In genomic region chr9:129073404-129073803, GRCh38 we compare ENCODE assay signal across 20 cellular contexts.
"Had no signal": no experiment of that assay in that cellular context is flagged by ENCODE, and none has a peak within 500 bp of the region (broad histone marks: within the 10 kb centered on the region; RNA-seq: fewer than 3 reads in every experiment).

No MANE protein-coding gene starts in this region.

- H3K27me3 ChIP-seq: brain microvascular endothelial cell, gastrocnemius medialis, neural progenitor cell, transverse colon, uterus had no signal

- H3K4me1 ChIP-seq: gastrocnemius medialis, neural progenitor cell, uterus had no signal

- H3K27ac ChIP-seq: brain microvascular endothelial cell, coronary artery, gastrocnemius medialis, left ventricle myocardium inferior, neural progenitor cell, SK-N-MC, uterus had no signal

- H3K4me3 Mint-ChIP-seq: neural progenitor cell; stimulated activated naive CD8-positive, alpha-beta T cell treated with anti-CD3 and anti-CD28 coated beads, Interleukin-15, Interleukin-2, amounts not matched to agents 100 ng/mL and 50 ng/mL, for 24 hours had no signal

- H3K4me3 ChIP-seq: coronary artery, gastrocnemius medialis, left ventricle myocardium inferior, neural progenitor cell, SK-N-MC, transverse colon, uterus had no signal

- H3K27me3 Mint-ChIP-seq: progenitor cell of endocrine pancreas; stimulated activated naive CD8-positive, alpha-beta T cell treated with anti-CD3 and anti-CD28 coated beads, Interleukin-15, Interleukin-2, amounts not matched to agents 100 ng/mL and 50 ng/mL, for 24 hours had no signal

- H3K9me3 ChIP-seq: gastrocnemius medialis, left ventricle myocardium inferior, transverse colon, uterus had no signal

- ATAC-seq: esophagus mucosa, gastrocnemius medialis had no signal

- H3K27ac Mint-ChIP-seq: neural progenitor cell; progenitor cell of endocrine pancreas; stimulated activated naive CD8-positive, alpha-beta T cell treated with anti-CD3 and anti-CD28 coated beads, Interleukin-15, Interleukin-2, amounts not matched to agents 100 ng/mL and 50 ng/mL, for 24 hours had no signal

- DNase-seq: activated CD4-positive, alpha-beta T cell treated with anti-CD3 and anti-CD28 coated beads, Interleukin-2, amount 50 U/mL, for 4 hours; activated CD8-positive, alpha-beta memory T cell treated with anti-CD3 and anti-CD28 coated beads, Interleukin-2, amount 50 U/mL, for 4 hours; activated naive CD4-positive, alpha-beta T cell; aorta; brain microvascular endothelial cell; gastrocnemius medialis; head of caudate nucleus; kidney; left ventricle myocardium inferior; mammary epithelial cell; midbrain; stimulated activated CD4-positive, alpha-beta T cell treated with anti-CD3 and anti-CD28 coated beads, Interleukin-2, amount 100 ng/mL, for 24 hours; transverse colon; uterus had no signal

- H3K9me3 Mint-ChIP-seq: neural progenitor cell; stimulated activated naive CD8-positive, alpha-beta T cell treated with anti-CD3 and anti-CD28 coated beads, Interleukin-15, Interleukin-2, amounts not matched to agents 100 ng/mL and 50 ng/mL, for 24 hours had no signal
